ENCODE assay signal across 1 cellular context in the genomic region with DNA sequence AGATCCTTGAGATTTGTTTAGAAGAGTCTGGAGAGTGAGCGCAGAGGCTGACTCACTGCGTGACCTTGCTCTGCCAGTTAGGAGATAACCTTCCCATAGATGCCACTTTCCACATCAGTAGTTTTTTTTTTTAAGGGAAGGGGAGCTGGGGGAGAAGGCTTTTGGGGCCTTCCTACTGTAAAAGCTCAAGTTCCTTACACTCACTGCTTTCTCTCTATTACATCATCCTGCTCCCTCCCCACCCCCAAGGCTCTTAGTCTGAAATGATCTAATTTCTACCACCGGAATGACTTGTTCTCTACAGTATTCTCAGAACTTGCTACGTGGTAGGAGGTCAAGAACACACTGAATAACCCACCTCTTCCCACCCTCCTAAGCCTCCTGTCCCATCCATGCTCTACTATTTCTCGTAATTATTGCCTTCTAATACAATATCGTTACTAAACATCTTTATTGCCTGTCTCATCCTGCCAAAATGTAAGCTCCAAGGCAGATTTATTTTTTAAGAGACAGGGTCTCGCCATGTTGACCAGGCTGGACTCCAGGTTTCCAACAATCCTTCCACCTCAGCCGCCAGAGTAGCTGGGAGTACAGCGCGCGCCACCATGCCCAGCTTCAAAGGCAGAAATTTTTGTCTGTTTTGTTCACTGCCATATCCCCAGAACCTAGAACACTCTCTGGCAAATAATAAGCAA.
A peak's percentile ranks its signal among the peaks of the same experiment; 100 is the strongest.
TF ChIP-seq lines count a peak whose summit lies in the region.

No MANE protein-coding gene starts in this region.

TF ChIP-seq in endothelial cell of umbilical vein, 7 proteins besides CTCF, POLR2A, EP300 and RAD21:
- TF ChIP-seq EZH2 (IDR thresholded peaks at IDR 0.05; ENCODE audit: borderline replicate concordance, low read depth, low read length, severe bottlenecking) (no peak), JUN (IDR thresholded peaks at IDR 0.05; ENCODE audit: borderline replicate concordance, insufficient read depth, insufficient read length, low read depth) (peak; percentile 36), FOS (IDR thresholded peaks at IDR 0.05; ENCODE audit: borderline replicate concordance, insufficient read depth, low read length) (no peak)
